In genomic region chr3:156831006-156831405, GRCh38 we compare ENCODE assay signal across 30 cellular contexts. TPM values are rescaled to one million over a fixed set of nuclear protein-coding genes. Genes with fewer than 3 reads are reported as not detected.
"Had no signal": no experiment of that assay in that cellular context is flagged by ENCODE, and none has a peak within 500 bp of the region (broad histone marks: within the 10 kb centered on the region; RNA-seq: fewer than 3 reads in every experiment).

No MANE protein-coding gene starts in this region.

- H3K9me3 ChIP-seq: adrenal gland, body of pancreas had no signal

- ATAC-seq: activated CD4-positive, CD25-positive, alpha-beta regulatory T cell treated with anti-CD3 and anti-CD28 coated beads, Interleukin-2, amount 50 U/mL, for 24 hours; activated CD8-positive, alpha-beta T cell treated with anti-CD3 and anti-CD28 coated beads for 36 hours; activated naive CD8-positive, alpha-beta T cell treated with anti-CD3 and anti-CD28 coated beads, Interleukin-2, amount 50 U/mL, for 24 hours; activated T-cell treated with anti-CD3 and anti-CD28 coated beads, Interleukin-2, amount 50 U/mL, for 4 hours; body of pancreas; esophagus mucosa had no signal

- H3K9me3 Mint-ChIP-seq: activated B cell treated with CpG ODN at 0.5 μM for 24 hours; activated CD8-positive, alpha-beta T cell treated with anti-CD3 and anti-CD28 coated beads for 36 hours; activated naive CD4-positive, alpha-beta T cell treated with anti-CD3 and anti-CD28 coated beads for 36 hours; activated naive CD4-positive, alpha-beta T cell treated with anti-CD3 and anti-CD28 coated beads, Interleukin-2, amount 50 U/mL, for 24 hours; activated naive CD8-positive, alpha-beta T cell treated with anti-CD3 and anti-CD28 coated beads, Interleukin-2, amount 50 U/mL, for 24 hours; activated T-cell treated with anti-CD3 and anti-CD28 coated beads, Interleukin-2, amount 50 U/mL, for 4 hours; activated T-helper 2 cell treated with anti-CD3 and anti-CD28 coated beads, Interferon-gamma antibody, Interleukin-2, Interleukin-4, amounts not matched to agents 10 μg/mL and 5 μg/mL and 100 μg/mL, durations not matched to agents 14 hours and 24 hours and 36 hours; dendritic cell treated with granulocyte-macrophage colony-stimulating factor and Interleukin-4, amounts not matched to agents 40 ng/mL and 50 ng/mL, for 4 days; endodermal cell had no signal

- H3K27ac Mint-ChIP-seq: activated B cell treated with CpG ODN at 0.5 μM for 24 hours; activated CD8-positive, alpha-beta T cell treated with anti-CD3 and anti-CD28 coated beads for 36 hours; activated naive CD4-positive, alpha-beta T cell treated with anti-CD3 and anti-CD28 coated beads for 36 hours; activated naive CD4-positive, alpha-beta T cell treated with anti-CD3 and anti-CD28 coated beads, Interleukin-2, amount 50 U/mL, for 24 hours; activated naive CD8-positive, alpha-beta T cell treated with anti-CD3 and anti-CD28 coated beads for 36 hours; activated naive CD8-positive, alpha-beta T cell treated with anti-CD3 and anti-CD28 coated beads, Interleukin-2, amount 50 U/mL, for 24 hours; activated T-helper 2 cell treated with anti-CD3 and anti-CD28 coated beads, Interferon-gamma antibody, Interleukin-2, Interleukin-4, amounts not matched to agents 10 μg/mL and 5 μg/mL and 100 μg/mL, durations not matched to agents 14 hours and 24 hours and 36 hours; dendritic cell treated with granulocyte-macrophage colony-stimulating factor and Interleukin-4, amounts not matched to agents 40 ng/mL and 50 ng/mL, for 4 days; endodermal cell had no signal

- DNase-seq: activated B cell treated with CpG ODN at 0.5 μM for 24 hours; activated CD4-positive, alpha-beta T cell treated with anti-CD3 and anti-CD28 coated beads for 48 hours; activated CD4-positive, alpha-beta T cell treated with anti-CD3 and anti-CD28 coated beads, Interleukin-2, amount 50 U/mL, for 1 hour; activated CD4-positive, alpha-beta T cell treated with anti-CD3 and anti-CD28 coated beads, Interleukin-2, amount 50 U/mL, for 48 hours; activated CD8-positive, alpha-beta memory T cell treated with anti-CD3 and anti-CD28 coated beads for 24 hours; activated CD8-positive, alpha-beta T cell treated with anti-CD3 and anti-CD28 coated beads for 36 hours; activated effector memory CD4-positive, alpha-beta T cell treated with anti-CD3 and anti-CD28 coated beads, Interleukin-2, amount 50 U/mL, for 16 hours; activated naive CD4-positive, alpha-beta T cell treated with anti-CD3 and anti-CD28 coated beads for 36 hours; activated naive CD8-positive, alpha-beta T cell treated with anti-CD3 and anti-CD28 coated beads for 36 hours; activated naive CD8-positive, alpha-beta T cell treated with anti-CD3 and anti-CD28 coated beads, Interleukin-2, amount 50 U/mL, for 24 hours; activated T-cell treated with anti-CD3 and anti-CD28 coated beads, Interleukin-2, amount 50 U/mL, for 4 hours; adrenal gland; amygdala; aorta; body of pancreas; central memory CD4-positive, alpha-beta T cell; dorsolateral prefrontal cortex; effector memory CD4-positive, alpha-beta T cell; endodermal cell; foreskin fibroblast; head of caudate nucleus; T-helper 2 cell had no signal

- H3K4me3 Mint-ChIP-seq: activated B cell treated with CpG ODN at 0.5 μM for 24 hours; activated CD8-positive, alpha-beta T cell treated with anti-CD3 and anti-CD28 coated beads for 36 hours; activated naive CD4-positive, alpha-beta T cell treated with anti-CD3 and anti-CD28 coated beads for 36 hours; activated naive CD4-positive, alpha-beta T cell treated with anti-CD3 and anti-CD28 coated beads, Interleukin-2, amount 50 U/mL, for 24 hours; activated naive CD8-positive, alpha-beta T cell treated with anti-CD3 and anti-CD28 coated beads for 36 hours; activated naive CD8-positive, alpha-beta T cell treated with anti-CD3 and anti-CD28 coated beads, Interleukin-2, amount 50 U/mL, for 24 hours; activated T-cell treated with anti-CD3 and anti-CD28 coated beads, Interleukin-2, amount 50 U/mL, for 4 hours; dendritic cell treated with granulocyte-macrophage colony-stimulating factor and Interleukin-4, amounts not matched to agents 40 ng/mL and 50 ng/mL, for 4 days; endodermal cell had no signal

- H3K36me3 Mint-ChIP-seq: activated naive CD4-positive, alpha-beta T cell treated with anti-CD3 and anti-CD28 coated beads, Interleukin-2, amount 50 U/mL, for 24 hours had no signal

- H3K4me1 ChIP-seq: adrenal gland had no signal

- H3K27me3 ChIP-seq: adrenal gland, body of pancreas, dorsolateral prefrontal cortex had no signal

- H3K36me3 ChIP-seq: adrenal gland, cardiac muscle cell had no signal

- H3K27me3 Mint-ChIP-seq: activated B cell treated with CpG ODN at 0.5 μM for 24 hours; activated CD8-positive, alpha-beta T cell treated with anti-CD3 and anti-CD28 coated beads for 36 hours; activated naive CD4-positive, alpha-beta T cell treated with anti-CD3 and anti-CD28 coated beads, Interleukin-2, amount 50 U/mL, for 24 hours; activated naive CD8-positive, alpha-beta T cell treated with anti-CD3 and anti-CD28 coated beads for 36 hours; activated naive CD8-positive, alpha-beta T cell treated with anti-CD3 and anti-CD28 coated beads, Interleukin-2, amount 50 U/mL, for 24 hours; dendritic cell treated with granulocyte-macrophage colony-stimulating factor and Interleukin-4, amounts not matched to agents 40 ng/mL and 50 ng/mL, for 4 days had no signal

- H3K4me3 ChIP-seq: adrenal gland, body of pancreas, cardiac muscle cell, coronary artery, dorsolateral prefrontal cortex had no signal

- H3K27ac ChIP-seq: adrenal gland, body of pancreas, cardiac muscle cell, coronary artery, dorsolateral prefrontal cortex, VCaP had no signal

RNA-seq across cellular contexts. Expression of gene LEKR1, which starts 4.9 kb away (rescaled TPM):
- polyA plus RNA-seq: aorta had no signal
